ENCODE assay signal across 9 cellular contexts in genomic region chr16:31696968-31697743, GRCh38.
A peak's percentile ranks its signal among the peaks of the same experiment; 100 is the strongest.
DNase-seq lines count a peak whose midpoint lies in the region; ATAC-seq and TF ChIP-seq lines count a peak whose summit lies in the region.
"Had no signal": no experiment of that assay in that cellular context is flagged by ENCODE, and none has a peak within 500 bp of the region (broad histone marks: within the 10 kb centered on the region; RNA-seq: fewer than 3 reads in every experiment).

No MANE protein-coding gene starts in this region.

- DNase-seq in NCI-H524 (lab: John Stamatoyannopoulos, UW) (peak; percentile 15 to 41), NCI-H524 treated with DMSO at 0.1 percent for 48 hours (lab: John Stamatoyannopoulos, UW) (no peak), NAMALWA (ENCODE audit: low spot score) (peak; percentile 44), adipocyte (ENCODE audit: low read depth) (peak; percentile 76)
- DNase-seq in activated T-cell treated with anti-CD3 and anti-CD28 coated beads, Interleukin-2, amount 50 U/mL, for 48 hours = no peak
- no peak for DNase-seq in activated T-cell treated with anti-CD3 and anti-CD28 coated beads, Interleukin-2, amount 50 U/mL, for 72 hours

- ATAC-seq in HG02852 (IDR thresholded peaks at IDR 0.05; ENCODE audit: unreplicated experiment) = no peak
- ATAC-seq in activated T-cell treated with anti-CD3 and anti-CD28 coated beads, Interleukin-2, amount 50 U/mL, for 72 hours (replicated peaks in 1 of 2) = no peak

- H3K27me3 ChIP-seq in adipocyte (replicated peaks; ENCODE audit: control insufficient read depth, insufficient read depth, low read length) = peaks cover 22% of the 10 kb centered on the region
- H3K27me3 ChIP-seq in liver (ENCODE audit: control insufficient read depth in 4 of 4, insufficient read depth in 4 of 4, low read length in 3 of 4) = no peaks in the 10 kb centered on the region

- H3K4me1 Mint-ChIP-seq in activated T-cell treated with anti-CD3 and anti-CD28 coated beads, Interleukin-2, amount 50 U/mL, for 72 hours (ENCODE audit: low read depth) = peaks cover 10% of the 10 kb centered on the region

- TF ChIP-seq RAD21 in liver (IDR thresholded peaks at IDR 0.05) = peak; percentile 87 to 94

- no peak overlapping the region for H3K27ac Mint-ChIP-seq in activated T-cell treated with anti-CD3 and anti-CD28 coated beads, Interleukin-2, amount 50 U/mL, for 72 hours

- H3K9ac ChIP-seq in adipocyte (ENCODE audit: low read length) (no peak overlapping the region), liver (ENCODE audit: low read depth in 1 of 2, low read length in 2 of 2) (no peak overlapping the region)

- no peak overlapping the region for H3K27ac ChIP-seq in liver (ENCODE audit: low read depth in 1 of 2, low read length in 2 of 2)

- H3K4me1 ChIP-seq in adipocyte (ENCODE audit: control insufficient read depth, insufficient read depth, low read length) (peaks cover 6% of the 10 kb centered on the region), liver (ENCODE audit: control insufficient read depth in 4 of 4, insufficient read depth in 4 of 4, low read length in 3 of 4) (peaks cover 0 to 15% (median 8%) of the 10 kb centered on the region in 4 donors)

- H3K4me3 ChIP-seq in adipocyte (ENCODE audit: low read length) (no peak overlapping the region), liver (ENCODE audit: low read depth in 1 of 3, low read length in 3 of 3) (no peak overlapping the region)

- peak; percentile 88 for TF ChIP-seq CTCF in liver (IDR thresholded peaks at IDR 0.05; ENCODE audit: low read depth, low read length, missing input control)

- H3K9me3 Mint-ChIP-seq in activated T-cell treated with anti-CD3 and anti-CD28 coated beads, Interleukin-2, amount 50 U/mL, for 72 hours = no peaks in the 10 kb centered on the region
- H3K9me3 Mint-ChIP-seq: central memory CD8-positive, alpha-beta T cell had no signal

- WGBS in liver = 35% methylated on average over 8 of the region's 8 CpGs

- H3K36me3 Mint-ChIP-seq in activated T-cell treated with anti-CD3 and anti-CD28 coated beads, Interleukin-2, amount 50 U/mL, for 72 hours (ENCODE audit: insufficient read depth in 2 of 2) = peaks cover 5 to 8% of the 10 kb centered on the region in 2 donors

- H3K9me3 ChIP-seq in adipocyte (ENCODE audit: control insufficient read depth, low read length) (no peaks in the 10 kb centered on the region), liver (ENCODE audit: control insufficient read depth in 4 of 4, low read length in 3 of 4) (no peaks in the 10 kb centered on the region)

- H3K36me3 ChIP-seq in adipocyte (ENCODE audit: control insufficient read depth, insufficient read depth, low read length, severe bottlenecking) (no peaks in the 10 kb centered on the region), liver (ENCODE audit: control insufficient read depth in 4 of 4, insufficient read depth in 3 of 4, low read depth in 1 of 4, low read length in 3 of 4) (no peaks in the 10 kb centered on the region)

- H3K4me3 Mint-ChIP-seq in activated T-cell treated with anti-CD3 and anti-CD28 coated beads, Interleukin-2, amount 50 U/mL, for 72 hours = no peak overlapping the region
- H3K4me3 Mint-ChIP-seq: central memory CD8-positive, alpha-beta T cell had no signal

- H3K27me3 Mint-ChIP-seq in activated T-cell treated with anti-CD3 and anti-CD28 coated beads, Interleukin-2, amount 50 U/mL, for 72 hours (ENCODE audit: low read depth) = no peaks in the 10 kb centered on the region
- H3K27me3 Mint-ChIP-seq: central memory CD8-positive, alpha-beta T cell had no signal

TF ChIP-seq in liver, 16 proteins besides CTCF, POLR2A, EP300 and RAD21:
- TF ChIP-seq NR2F2 (IDR thresholded peaks at IDR 0.05) (no peak), HNF4A (conservative IDR thresholded peaks at IDR 0.05) (peak in 1 of 2 donors; percentile 10)
TF ChIP-seq in liver: peak in this region for 1.

Comparison
In these comparisons a context has a peak if more than half of its experiments do, and no peak if none do; other contexts are left out.
1. DNase-seq: peak in NCI-H524 (2 of 2), NAMALWA (single experiment) and adipocyte (single experiment); none in NCI-H524 treated with DMSO at 0.1 percent for 48 hours (single experiment), activated T-cell treated with anti-CD3 and anti-CD28 coated beads, Interleukin-2, amount 50 U/mL, for 48 hours (0 of 2) and activated T-cell treated with anti-CD3 and anti-CD28 coated beads, Interleukin-2, amount 50 U/mL, for 72 hours (0 of 2).